In genomic region chrX:15721911-15722310, GRCh38 we compare ENCODE assay signal across 22 cellular contexts. TPM values are rescaled to one million over a fixed set of nuclear protein-coding genes. Genes with fewer than 3 reads are reported as not detected.
"Had no signal": no experiment of that assay in that cellular context is flagged by ENCODE, and none has a peak within 500 bp of the region (broad histone marks: within the 10 kb centered on the region; RNA-seq: fewer than 3 reads in every experiment).

No MANE protein-coding gene starts in this region.

- DNase-seq: activated CD4-positive, alpha-beta T cell treated with anti-CD3 and anti-CD28 coated beads, Interleukin-2, amount 50 U/mL, for 1 hour; activated CD8-positive, alpha-beta memory T cell treated with anti-CD3 and anti-CD28 coated beads, Interleukin-2, amount 50 U/mL, for 4 hours; activated effector memory CD4-positive, alpha-beta T cell treated with anti-CD3 and anti-CD28 coated beads, Interleukin-2, amount 50 U/mL, for 16 hours; activated naive CD4-positive, alpha-beta T cell treated with anti-CD3 and anti-CD28 coated beads, Interleukin-2, amount 50 U/mL, for 16 hours; activated T-cell treated with anti-CD3 and anti-CD28 coated beads, Interleukin-2, amount 50 U/mL, for 72 hours; heart left ventricle; immature natural killer cell; left ventricle myocardium superior; naive B cell; psoas muscle; right cardiac atrium; small intestine; stimulated activated CD4-positive, alpha-beta T cell treated with anti-CD3 and anti-CD28 coated beads, Interleukin-4, amount 100 ng/mL, for 4 hours; T1000; upper lobe of left lung had no signal

- H3K27me3 ChIP-seq: cardiac muscle cell, gastroesophageal sphincter, heart left ventricle, upper lobe of left lung had no signal

- H3K4me3 ChIP-seq: cardiac muscle cell, gastroesophageal sphincter, heart left ventricle, psoas muscle, thoracic aorta, upper lobe of left lung had no signal

- H3K4me1 ChIP-seq: gastroesophageal sphincter, heart left ventricle, psoas muscle, upper lobe of left lung had no signal

- H3K9me3 ChIP-seq: gastroesophageal sphincter, heart left ventricle, psoas muscle, thoracic aorta, upper lobe of left lung had no signal

- ATAC-seq: activated CD4-positive, CD25-positive, alpha-beta regulatory T cell treated with anti-CD3 and anti-CD28 coated beads, Interleukin-2, amount 50 U/mL, for 24 hours; activated T-cell treated with anti-CD3 and anti-CD28 coated beads, Interleukin-2, amount 50 U/mL, for 72 hours; gastroesophageal sphincter; heart left ventricle; left ventricle myocardium superior; psoas muscle; right cardiac atrium; stimulated activated memory B cell treated with anti-CD40 and anti-IgM and Interleukin-4, amounts not matched to agents 10 μg/mL and 1 μg/mL and 100 μg/mL, for 72 hours had no signal

- H3K27ac ChIP-seq: cardiac muscle cell, gastroesophageal sphincter, heart left ventricle, psoas muscle, thoracic aorta, upper lobe of left lung had no signal

- H3K36me3 ChIP-seq: cardiac muscle cell, gastroesophageal sphincter, thoracic aorta, upper lobe of left lung had no signal

RNA-seq across cellular contexts. Expression of gene CLTRN, which starts 57.3 kb away (rescaled TPM):
- total RNA-seq: dermis microvascular lymphatic vessel endothelial cell; psoas muscle; T-helper 1 cell treated with Interleukin-12 subunit alpha and Interleukin-12 subunit beta and Interleukin-4 antibody, amounts not matched to agents 30 ng/mL and 1 ng/mL, for 36 hours had no signal
- polyA plus RNA-seq: psoas muscle had no signal
